ENCODE assay signal across 20 cellular contexts in genomic region chr4:7841071-7841470, GRCh38.
A peak's percentile ranks its signal among the peaks of the same experiment; 100 is the strongest.
DNase-seq lines count a peak whose midpoint lies in the region; ATAC-seq and TF ChIP-seq lines count a peak whose summit lies in the region.
"Had no signal": no experiment of that assay in that cellular context is flagged by ENCODE, and none has a peak within 500 bp of the region (broad histone marks: within the 10 kb centered on the region; RNA-seq: fewer than 3 reads in every experiment).

No MANE protein-coding gene starts in this region.

- H4K8ac ChIP-seq in trophoblast cell (ENCODE audit: low read depth, low read length) = peak overlapping the region; percentile 66

- peak overlapping the region; percentile 39 for H3K4ac ChIP-seq in trophoblast cell (ENCODE audit: low read depth, low read length)

- H3K4me1 ChIP-seq in RWPE2 (ENCODE audit: insufficient read depth, poor library complexity, severe bottlenecking) = peaks cover 48% of the 10 kb centered on the region
- peaks cover 21% of the 10 kb centered on the region for H3K4me1 ChIP-seq in fibroblast of lung (ENCODE audit: control insufficient read depth, extremely low read depth, insufficient read depth, low read length)
- peaks cover 19 to 31% of the 10 kb centered on the region in 2 experiments for H3K4me1 ChIP-seq in trophoblast cell (ENCODE audit: control insufficient read depth in 1 of 2, insufficient read depth in 2 of 2, low read length in 2 of 2)

- no peak for ATAC-seq in RWPE2 (ENCODE audit: low read depth)
- ATAC-seq: effector memory CD8-positive, alpha-beta T cell; gastrocnemius medialis had no signal

- H3K27me3 ChIP-seq in RWPE2 (ENCODE audit: insufficient read depth, poor library complexity, severe bottlenecking) (no peaks in the 10 kb centered on the region), fibroblast of lung (ENCODE audit: control insufficient read depth, insufficient read depth, low read length) (no peaks in the 10 kb centered on the region), trophoblast cell (ENCODE audit: insufficient read depth, low read length) (no peaks in the 10 kb centered on the region)
- H3K27me3 ChIP-seq: gastrocnemius medialis, spleen had no signal

- H3K9ac ChIP-seq in fibroblast of lung (ENCODE audit: insufficient read depth, low read length) (no peak overlapping the region), trophoblast cell (ENCODE audit: low read length) (no peak overlapping the region)

- BruUV-seq in Calu3 (replicated peaks; lab: Mats Ljungman, UMichigan) = no TSS peak

- H3K9me3 Mint-ChIP-seq in Calu3 (ENCODE audit: low read depth, unreplicated experiment) = no peaks in the 10 kb centered on the region
- H3K9me3 Mint-ChIP-seq: effector memory CD8-positive, alpha-beta T cell had no signal

- intact Hi-C loops in Calu3 (cut with micrococcal nuclease; ENCODE audit: unreplicated experiment) = no loop called here

- H3K36me3 Mint-ChIP-seq in Calu3 (ENCODE audit: insufficient read depth, unreplicated experiment) = peaks cover 35% of the 10 kb centered on the region

- no peak overlapping the region for H2BK5ac ChIP-seq in trophoblast cell (ENCODE audit: low read depth, low read length, poor library complexity)

- no peak overlapping the region for H3K23ac ChIP-seq in trophoblast cell (ENCODE audit: low read length)

- DNase-seq in Calu3 (no peak), RWPE2 (ENCODE audit: low spot score) (no peak), fibroblast of lung (ENCODE audit: low read depth in 2 of 2) (no peak), trophoblast cell (no peak), NOMO-1 treated with DMSO at 0.1 percent for 48 hours (lab: John Stamatoyannopoulos, UW; ENCODE audit: unreplicated experiment) (no peak), DMS79 treated with DMSO at 0.1 percent for 48 hours (lab: John Stamatoyannopoulos, UW) (no peak), DMS153 (lab: John Stamatoyannopoulos, UW) (no peak), 8988T (no peak)
- DNase-seq: activated CD4-positive, alpha-beta T cell treated with anti-CD3 and anti-CD28 coated beads for 4 hours; effector memory CD8-positive, alpha-beta T cell; gastrocnemius medialis; KG1; NCI-H1105; occipital lobe; SHP77; spleen; stimulated activated naive CD4-positive, alpha-beta T cell; T-helper 9 cell had no signal

- H2BK12ac ChIP-seq in trophoblast cell (ENCODE audit: low read length) = peak overlapping the region; percentile 21

- peak overlapping the region; percentile 63 for H2BK120ac ChIP-seq in trophoblast cell (ENCODE audit: insufficient read depth, low read length, poor library complexity)

- peak overlapping the region; percentile 9 for H2AK5ac ChIP-seq in trophoblast cell (ENCODE audit: low read length)

- no peak overlapping the region for H4K12ac ChIP-seq in trophoblast cell (ENCODE audit: low read depth, low read length)

- H4K91ac ChIP-seq in trophoblast cell (ENCODE audit: low read depth, low read length) = peak overlapping the region; percentile 39

- peaks cover 15% of the 10 kb centered on the region for H3K4me1 Mint-ChIP-seq in Calu3 (ENCODE audit: low read depth, unreplicated experiment)

- TF ChIP-seq CTCF in Calu3 (IDR thresholded peaks at IDR 0.05; ENCODE audit: unreplicated experiment) = no peak
- no peak for TF ChIP-seq CTCF in RWPE2 (IDR thresholded peaks at IDR 0.05; ENCODE audit: poor library complexity, severe bottlenecking)
- TF ChIP-seq CTCF in fibroblast of lung (conservative IDR thresholded peaks at IDR 0.05 in 1 of 2, IDR thresholded peaks at IDR 0.05 in 1 of 2; ENCODE audit: low read depth in 1 of 2, low read length in 2 of 2) = no peak

- H3K79me2 ChIP-seq in fibroblast of lung (ENCODE audit: control insufficient read depth, insufficient read depth, low read length) = peaks cover 25% of the 10 kb centered on the region
- peaks cover 9% of the 10 kb centered on the region for H3K79me2 ChIP-seq in trophoblast cell (ENCODE audit: control insufficient read depth, insufficient read depth, low read length, poor library complexity)

- H3K27ac ChIP-seq in RWPE2 (ENCODE audit: poor library complexity, severe bottlenecking) (peak overlapping the region; percentile 100), fibroblast of lung (ENCODE audit: insufficient read depth, low read length) (peak overlapping the region; percentile 63), trophoblast cell (ENCODE audit: low read depth, low read length) (no peak overlapping the region)
- H3K27ac ChIP-seq: HL-60 had no signal

- no peak overlapping the region for H2AFZ ChIP-seq in fibroblast of lung (ENCODE audit: low read length)
- no peak overlapping the region for H2AFZ ChIP-seq in trophoblast cell (ENCODE audit: insufficient read depth, low read length, poor library complexity)

- H3K9me3 ChIP-seq in RWPE2 (ENCODE audit: severe bottlenecking) (no peaks in the 10 kb centered on the region), fibroblast of lung (ENCODE audit: control insufficient read depth, insufficient read depth, low read depth, low read length) (no peaks in the 10 kb centered on the region), trophoblast cell (ENCODE audit: insufficient read depth, low read depth, low read length) (peaks cover 2% of the 10 kb centered on the region)
- H3K9me3 ChIP-seq: gastrocnemius medialis, spleen had no signal

- H3K4me3 ChIP-seq in RWPE2 (ENCODE audit: severe bottlenecking) (no peak overlapping the region), fibroblast of lung (replicated peaks in 1 of 4; ENCODE audit: control extremely low read depth in 1 of 4, insufficient read depth in 1 of 4, low read depth in 3 of 4, low read length in 4 of 4) (no peak overlapping the region), trophoblast cell (ENCODE audit: low read depth, low read length) (no peak overlapping the region)
- H3K4me3 ChIP-seq: gastrocnemius medialis, spleen had no signal

- H3K18ac ChIP-seq in trophoblast cell (ENCODE audit: low read length) = peak overlapping the region; percentile 46

- H3K27ac Mint-ChIP-seq in Calu3 (ENCODE audit: unreplicated experiment) = peak overlapping the region; percentile 47
- H3K27ac Mint-ChIP-seq: activated naive CD8-positive, alpha-beta T cell had no signal

- no peaks in the 10 kb centered on the region for H3K27me3 Mint-ChIP-seq in Calu3 (ENCODE audit: unreplicated experiment)
- H3K27me3 Mint-ChIP-seq: activated naive CD8-positive, alpha-beta T cell; effector memory CD8-positive, alpha-beta T cell had no signal

- peak overlapping the region; percentile 24 for H3K14ac ChIP-seq in trophoblast cell (ENCODE audit: low read length)

- no CpG with 5 or more reads among the region's 6 CpGs for WGBS in trophoblast cell (ENCODE audit: extremely low coverage, insufficient coverage, insufficient read length)

- peak overlapping the region; percentile 20 for H3K4me2 ChIP-seq in fibroblast of lung (ENCODE audit: extremely low read depth, insufficient read depth, low read length)
- no peak overlapping the region for H3K4me2 ChIP-seq in trophoblast cell (ENCODE audit: low read length)

- H4K20me1 ChIP-seq in fibroblast of lung (ENCODE audit: control insufficient read depth, extremely low read depth, insufficient read depth, low read length) = no peaks in the 10 kb centered on the region

- peaks cover 74% of the 10 kb centered on the region for H3K36me3 ChIP-seq in RWPE2 (ENCODE audit: low read depth)
- H3K36me3 ChIP-seq in fibroblast of lung (ENCODE audit: control insufficient read depth, insufficient read depth, low read length) = peaks cover 5% of the 10 kb centered on the region
- H3K36me3 ChIP-seq in trophoblast cell (ENCODE audit: control insufficient read depth in 1 of 2, insufficient read depth in 2 of 2, low read length in 2 of 2) = peaks cover 13 to 22% of the 10 kb centered on the region in 2 experiments
- H3K36me3 ChIP-seq: gastrocnemius medialis had no signal

- CTCF ChIA-PET in Calu3 (lab: Charles Lee) = no interaction called here

- H3K4me3 Mint-ChIP-seq in Calu3 (ENCODE audit: low read depth, unreplicated experiment) = no peak overlapping the region
- H3K4me3 Mint-ChIP-seq: activated naive CD8-positive, alpha-beta T cell; effector memory CD8-positive, alpha-beta T cell had no signal

- H3K79me1 ChIP-seq in trophoblast cell (ENCODE audit: low read length) = peaks cover 23% of the 10 kb centered on the region
